In genomic region chrX:10756365-10756915, GRCh38 we compare ENCODE assay signal across 12 cellular contexts.
A peak's percentile ranks its signal among the peaks of the same experiment; 100 is the strongest.
DNase-seq lines count a peak whose midpoint lies in the region; ATAC-seq, FAIRE-seq and TF ChIP-seq lines count a peak whose summit lies in the region.
"Had no signal": no experiment of that assay in that cellular context is flagged by ENCODE, and none has a peak within 500 bp of the region (broad histone marks: within the 10 kb centered on the region; RNA-seq: fewer than 3 reads in every experiment).

No MANE protein-coding gene starts in this region.

- no peak overlapping the region for H3K4me3 ChIP-seq in epithelial cell of proximal tubule (ENCODE audit: low read depth, low read length)
- H3K4me3 ChIP-seq in pancreas, result no peak overlapping the region
- no peak overlapping the region for H3K4me3 ChIP-seq in prostate gland

- H3K36me3 Mint-ChIP-seq in osteocyte (ENCODE audit: unreplicated experiment), result no peaks in the 10 kb centered on the region
- H3K36me3 Mint-ChIP-seq: activated CD8-positive, alpha-beta memory T cell treated with anti-CD3 and anti-CD28 coated beads, Interleukin-2, amount 10 ng/mL, durations not matched to agents 7 days and 5 days had no signal

- no peak overlapping the region for H3K4me3 Mint-ChIP-seq in osteocyte (ENCODE audit: unreplicated experiment)
- H3K4me3 Mint-ChIP-seq: activated CD8-positive, alpha-beta memory T cell treated with anti-CD3 and anti-CD28 coated beads, Interleukin-2, amount 10 ng/mL, durations not matched to agents 7 days and 5 days had no signal

- no peaks in the 10 kb centered on the region for H3K4me1 ChIP-seq in pancreas
- H3K4me1 ChIP-seq in prostate gland (replicated peaks), result no peaks in the 10 kb centered on the region

- no peak overlapping the region for H3K27ac Mint-ChIP-seq in osteocyte (ENCODE audit: unreplicated experiment)
- H3K27ac Mint-ChIP-seq: activated CD8-positive, alpha-beta memory T cell treated with anti-CD3 and anti-CD28 coated beads, Interleukin-2, amount 10 ng/mL, durations not matched to agents 7 days and 5 days had no signal

- H3K9me3 ChIP-seq in pancreas (no peaks in the 10 kb centered on the region), prostate gland (no peaks in the 10 kb centered on the region)

- no peak for TF ChIP-seq CTCF in epithelial cell of proximal tubule (conservative IDR thresholded peaks at IDR 0.05; ENCODE audit: low read depth, low read length)
- TF ChIP-seq CTCF in pancreas (IDR thresholded peaks at IDR 0.05), result no peak
- no peak for TF ChIP-seq CTCF in prostate gland (IDR thresholded peaks at IDR 0.05)
- no peak for TF ChIP-seq CTCF in osteocyte (IDR thresholded peaks at IDR 0.05)

- intact Hi-C loops in pancreas (cut with DNase I), result no loop called here
- intact Hi-C loops in prostate gland (cut with DNase I), result no loop called here

- H3K27me3 Mint-ChIP-seq in osteocyte (ENCODE audit: unreplicated experiment), result no peaks in the 10 kb centered on the region
- H3K27me3 Mint-ChIP-seq: activated CD8-positive, alpha-beta memory T cell treated with anti-CD3 and anti-CD28 coated beads, Interleukin-2, amount 10 ng/mL, durations not matched to agents 7 days and 5 days had no signal

- H3K27ac ChIP-seq in pancreas, result no peak overlapping the region
- no peak overlapping the region for H3K27ac ChIP-seq in prostate gland
- H3K27ac ChIP-seq: KMS-11 had no signal

- peaks cover 18% of the 10 kb centered on the region for H3K9me3 Mint-ChIP-seq in osteocyte (ENCODE audit: unreplicated experiment)

- peaks cover 35% of the 10 kb centered on the region for H3K4me1 Mint-ChIP-seq in osteocyte (ENCODE audit: unreplicated experiment)
- H3K4me1 Mint-ChIP-seq: activated CD8-positive, alpha-beta memory T cell treated with anti-CD3 and anti-CD28 coated beads, Interleukin-2, amount 10 ng/mL, durations not matched to agents 7 days and 5 days had no signal

- TF ChIP-seq POLR2A in prostate gland (IDR thresholded peaks at IDR 0.05), result no peak

- whole genome bisulfite sequencing in pancreas, 2 donors, result 23 to 25% methylated on average over 5 of the region's 5 CpGs
- 33% methylated on average over 5 of the region's 5 CpGs for WGBS in prostate gland

- FAIRE-seq in pancreas (lab: Jason Lieb, UNC), result no peak

- H3K27me3 ChIP-seq in pancreas, result peaks cover 0 to 2% (median 0%) of the 10 kb centered on the region in 4 donors
- no peaks in the 10 kb centered on the region for H3K27me3 ChIP-seq in prostate gland (replicated peaks; ENCODE audit: insufficient read depth)

- peak in 3 of 4 donors; percentile 58 to 78 (median 68) for ATAC-seq in pancreas
- ATAC-seq in GM21360 (IDR thresholded peaks at IDR 0.05; ENCODE audit: unreplicated experiment), result no peak
- ATAC-seq: activated CD8-positive, alpha-beta memory T cell treated with anti-CD3 and anti-CD28 coated beads, Interleukin-2, amount 10 ng/mL, durations not matched to agents 7 days and 5 days had no signal

- DNase-seq in EL (peak; percentile 88), NCI-H226 (peak; percentile 87), epithelial cell of proximal tubule (ENCODE audit: low read depth) (peak; percentile 76), pancreas (peak in 1 of 6 donors; percentile 14), NCI-H2081 treated with DMSO at 0.1 percent for 48 hours (lab: John Stamatoyannopoulos, UW) (no peak), prostate gland (ENCODE audit: low spot score) (no peak), osteocyte (ENCODE audit: extremely low spot score, unreplicated experiment) (no peak)
- DNase-seq: activated CD8-positive, alpha-beta memory T cell treated with anti-CD3 and anti-CD28 coated beads, Interleukin-2, amount 10 ng/mL, durations not matched to agents 7 days and 5 days; effector CD8-positive, alpha-beta T cell; RPMI8226 had no signal

- H3K36me3 ChIP-seq in pancreas (no peaks in the 10 kb centered on the region), prostate gland (no peaks in the 10 kb centered on the region)

Comparison
In these comparisons a context has a peak if more than half of its experiments do, and no peak if none do; other contexts are left out.
1. DNase-seq: peak in EL (single experiment), NCI-H226 (single experiment) and epithelial cell of proximal tubule (single experiment); none in NCI-H2081 treated with DMSO at 0.1 percent for 48 hours (single experiment), prostate gland (single experiment) and osteocyte (single experiment).